8 cellular contexts compared by ENCODE assay signal in genomic region chr10:72274213-72274729, GRCh38. TPM values are rescaled to one million over a fixed set of nuclear protein-coding genes. Genes with fewer than 3 reads are reported as not detected.
A peak's percentile ranks its signal among the peaks of the same experiment; 100 is the strongest.
DNase-seq lines count a peak whose midpoint lies in the region; ATAC-seq, FAIRE-seq and TF ChIP-seq lines count a peak whose summit lies in the region.

No MANE protein-coding gene starts in this region.

- no peak for FAIRE-seq in astrocyte (lab: Jason Lieb, UNC)

- CTCF ChIA-PET in CD4-positive, alpha-beta T cell (lab: Charles Lee): interaction anchor here (0.6 to 4.4 kb wide), 27 partner anchors 9 to 190 kb away, joined by 3 to 54 read pairs (median 5); no protein-coding TSS in a partner anchor

- peaks cover 9% of the 10 kb centered on the region for H3K79me2 ChIP-seq in astrocyte (ENCODE audit: insufficient read depth, low read length)

- peak overlapping the region; percentile 99 for H3K4me2 ChIP-seq in astrocyte (ENCODE audit: low read length)

- no peaks in the 10 kb centered on the region for H3K9me3 ChIP-seq in CD4-positive, alpha-beta T cell (ENCODE audit: control insufficient read depth, low read length)
- no peaks in the 10 kb centered on the region for H3K9me3 ChIP-seq in astrocyte (ENCODE audit: insufficient read depth, low read depth, low read length)

- peak overlapping the region; percentile 86 for H2AFZ ChIP-seq in astrocyte (ENCODE audit: low read depth, low read length)

- peaks cover 24% of the 10 kb centered on the region for H3K4me1 ChIP-seq in astrocyte (ENCODE audit: insufficient read depth, low read length)

- H3K4me1 Mint-ChIP-seq in CD4-positive, alpha-beta T cell (ENCODE audit: low read depth): peaks cover 64% of the 10 kb centered on the region
- H3K4me1 Mint-ChIP-seq in astrocyte (ENCODE audit: low read depth, unreplicated experiment): peaks cover 19% of the 10 kb centered on the region

- peaks cover 36% of the 10 kb centered on the region for H3K36me3 Mint-ChIP-seq in CD4-positive, alpha-beta T cell (ENCODE audit: low read depth)
- H3K36me3 Mint-ChIP-seq in astrocyte (ENCODE audit: low read depth, unreplicated experiment): peaks cover 18% of the 10 kb centered on the region

- peak overlapping the region; percentile 100 for H3K4me3 Mint-ChIP-seq in CD4-positive, alpha-beta T cell
- peak overlapping the region; percentile 99 for H3K4me3 Mint-ChIP-seq in astrocyte (ENCODE audit: unreplicated experiment)

- TF ChIP-seq CTCF in CD4-positive, alpha-beta T cell (IDR thresholded peaks at IDR 0.05): no peak
- no peak for TF ChIP-seq CTCF in astrocyte (IDR thresholded peaks at IDR 0.05; ENCODE audit: insufficient read depth, low read depth, low read length)

- peak; percentile 1 for ATAC-seq in CD4-positive, alpha-beta T cell (ENCODE audit: poor library complexity)
- peak; percentile 1 for ATAC-seq in HG03064 (IDR thresholded peaks at IDR 0.05; ENCODE audit: low read depth, unreplicated experiment)
- peak; percentile 1 for ATAC-seq in left colon
- ATAC-seq in HG03469 (IDR thresholded peaks at IDR 0.05; ENCODE audit: unreplicated experiment): no peak
- no peak for ATAC-seq in GM18502 (IDR thresholded peaks at IDR 0.05; ENCODE audit: poor library complexity, unreplicated experiment)

- peak overlapping the region; percentile 91 for H3K4me3 ChIP-seq in astrocyte (ENCODE audit: insufficient read depth, low read depth, low read length)

- POLR2A ChIA-PET in CD4-positive, alpha-beta T cell (lab: Charles Lee): interaction anchor here (0.5 to 6.5 kb wide), 24 partner anchors 9 to 279 kb away, joined by 3 to 96 read pairs (median 10); partner anchors contain the start of genes ANAPC16, ASCC1, DNAJB12 and SPOCK2

- H3K27ac ChIP-seq in CD4-positive, alpha-beta T cell (ENCODE audit: low read depth, low read length): peak overlapping the region; percentile 88
- H3K27ac ChIP-seq in astrocyte (ENCODE audit: low read depth, low read length): peak overlapping the region; percentile 76
- peak overlapping the region; percentile 97 for H3K27ac ChIP-seq in temporal lobe (ENCODE audit: low read depth, low read length)

- peaks cover 27% of the 10 kb centered on the region for H4K20me1 ChIP-seq in astrocyte (ENCODE audit: insufficient read depth, low read length)

- H3K27me3 Mint-ChIP-seq in CD4-positive, alpha-beta T cell: no peaks in the 10 kb centered on the region
- no peaks in the 10 kb centered on the region for H3K27me3 Mint-ChIP-seq in astrocyte (ENCODE audit: low read depth, unreplicated experiment)

- DNase-seq in CD4-positive, alpha-beta T cell: no peak
- DNase-seq in astrocyte (ENCODE audit: low read depth) (no peak), left colon (peak in 1 of 2 donors; percentile 63), NCI-H446 (lab: John Stamatoyannopoulos, UW) (no peak)

- intact Hi-C loops in CD4-positive, alpha-beta T cell (cut with DNase I, micrococcal nuclease): loop anchor here (1.0 to 5.0 kb wide), 6 partner anchors 13 to 187 kb away; partner anchors contain the start of genes ANAPC16 (in 1 of the 2) and ASCC1 (in 1 of the 2)
- intact Hi-C loops in left colon (cut with DNase I, micrococcal nuclease): loop anchor here in 1 of 2 donors (10.0 kb wide), 1 partner anchor 61 kb away; no protein-coding TSS in a partner anchor

- peak overlapping the region; percentile 89 for H3K27ac Mint-ChIP-seq in CD4-positive, alpha-beta T cell
- peak overlapping the region; percentile 96 for H3K27ac Mint-ChIP-seq in astrocyte (ENCODE audit: unreplicated experiment)

- H3K27me3 ChIP-seq in CD4-positive, alpha-beta T cell (ENCODE audit: control insufficient read depth, insufficient read depth, low read length): no peaks in the 10 kb centered on the region
- no peaks in the 10 kb centered on the region for H3K27me3 ChIP-seq in astrocyte (ENCODE audit: insufficient read depth, low read length)

- H3K9ac ChIP-seq in astrocyte (ENCODE audit: low read length): peak overlapping the region; percentile 82

- H3K36me3 ChIP-seq in astrocyte (ENCODE audit: insufficient read depth, low read length): no peaks in the 10 kb centered on the region

- no peaks in the 10 kb centered on the region for H3K9me3 Mint-ChIP-seq in CD4-positive, alpha-beta T cell
- no peaks in the 10 kb centered on the region for H3K9me3 Mint-ChIP-seq in astrocyte (ENCODE audit: unreplicated experiment)

RNA-seq across cellular contexts. Expression of gene DDIT4, which starts 0.5 kb away (rescaled TPM):
- total RNA-seq in CD4-positive, alpha-beta T cell: 100 to 1,000 TPM; 427 to 436 TPM
- 244 and 313 TPM in 2 replicates for total RNA-seq in astrocyte
- 100 to 1,000 TPM in 1 of 2 donors, 10 to 100 TPM in 1; 60.1 to 210 TPM for total RNA-seq in left colon
- 20.4 TPM for total RNA-seq in temporal lobe

RNA-seq across cellular contexts. Expression of gene ASCC1, which starts 58.2 kb away (rescaled TPM):
- 10 to 100 TPM; 16.5 to 19.0 TPM for total RNA-seq in CD4-positive, alpha-beta T cell
- total RNA-seq in astrocyte (32.5 and 33.9 TPM in 2 replicates), left colon (10 to 100 TPM; 17.7 to 17.9 TPM), temporal lobe (35.9 TPM)

RNA-seq across cellular contexts. Expression of gene ANAPC16, which starts 58.5 kb away (rescaled TPM):
- total RNA-seq in CD4-positive, alpha-beta T cell: 10 to 100 TPM; 61.9 to 64.3 TPM
- total RNA-seq in astrocyte (44.2 and 47.3 TPM in 2 replicates), left colon (10 to 100 TPM; 75.6 to 83.8 TPM), temporal lobe (17.0 TPM)

Comparison
In these comparisons a context has a peak if more than half of its experiments do, and no peak if none do; other contexts are left out.
1. ATAC-seq: peak in CD4-positive, alpha-beta T cell (single experiment), HG03064 (single experiment) and left colon (single experiment); none in HG03469 (single experiment) and GM18502 (single experiment).
2. Peak in every context shown above with its lines, with median percentiles within 50 percentile points of each other: H3K27ac ChIP-seq.